Comparison of ENCODE assay signal across 16 cellular contexts in the genomic region with DNA sequence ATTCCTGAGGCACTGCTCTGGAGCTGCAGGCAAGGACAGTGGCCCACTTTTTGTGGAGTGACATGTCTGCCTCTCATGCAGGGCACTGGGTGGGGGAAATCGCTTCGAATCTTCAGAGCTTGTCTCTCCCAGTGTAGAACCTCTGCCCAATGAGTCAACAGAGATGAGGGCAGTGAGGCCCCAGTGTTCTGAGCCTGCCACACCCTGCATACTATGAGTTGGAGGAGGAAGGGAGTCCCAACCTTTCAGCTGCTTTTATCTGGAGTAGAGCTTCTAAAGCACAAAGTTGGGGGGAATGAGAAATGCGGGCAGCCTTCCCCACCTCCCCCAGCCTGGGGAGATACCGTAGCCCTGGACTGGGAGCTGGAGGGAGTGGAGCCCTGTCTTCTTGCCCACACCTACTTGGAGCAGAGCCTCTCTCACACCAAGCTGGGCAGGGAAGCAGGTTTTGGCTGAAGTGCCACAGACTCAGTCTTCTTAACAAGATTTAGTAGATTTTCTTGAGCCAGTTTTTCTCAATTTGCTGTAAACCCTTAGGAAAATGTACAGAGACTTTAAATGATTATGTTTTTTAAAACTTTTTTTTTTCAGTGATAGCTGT.
DNase-seq lines count a peak whose midpoint lies in the region; ATAC-seq and TF ChIP-seq lines count a peak whose summit lies in the region.
"Had no signal": no experiment of that assay in that cellular context is flagged by ENCODE, and none has a peak within 500 bp of the region (broad histone marks: within the 10 kb centered on the region; RNA-seq: fewer than 3 reads in every experiment).

No MANE protein-coding gene starts in this region.

- TF ChIP-seq CTCF in lung (IDR thresholded peaks at IDR 0.05; ENCODE audit: control extremely low read depth, extremely low read depth) (no peak), ovary (IDR thresholded peaks at IDR 0.05) (no peak)

- H3K27me3 ChIP-seq in SJSA1 (replicated peaks) = no peaks in the 10 kb centered on the region
- H3K27me3 ChIP-seq in lung (ENCODE audit: control insufficient read depth, insufficient read depth) = no peaks in the 10 kb centered on the region
- no peaks in the 10 kb centered on the region for H3K27me3 ChIP-seq in aorta (ENCODE audit: control insufficient read depth in 1 of 2, insufficient read depth in 2 of 2, low read length in 1 of 2)
- H3K27me3 ChIP-seq in ovary = no peaks in the 10 kb centered on the region

- no peak overlapping the region for H3K4me3 ChIP-seq in SJSA1
- H3K4me3 ChIP-seq in lung = no peak overlapping the region
- no peak overlapping the region for H3K4me3 ChIP-seq in aorta (ENCODE audit: low read length in 2 of 2)
- no peak overlapping the region for H3K4me3 ChIP-seq in ovary

- intact Hi-C loops in Right ventricle myocardium superior (cut with DNase I) (no loop called here), cardiac septum (cut with DNase I) (no loop called here), aorta (cut with DNase I) (no loop called here), ovary (cut with DNase I) (no loop called here)

- peaks cover 60% of the 10 kb centered on the region for H3K4me1 ChIP-seq in SJSA1 (replicated peaks)
- peaks cover 0 to 10% of the 10 kb centered on the region in 2 donors for H3K4me1 ChIP-seq in lung (ENCODE audit: control insufficient read depth in 2 of 2, insufficient read depth in 2 of 2, low read length in 2 of 2)
- H3K4me1 ChIP-seq in aorta (ENCODE audit: control insufficient read depth in 1 of 2, insufficient read depth in 2 of 2, low read length in 2 of 2) = no peaks in the 10 kb centered on the region
- H3K4me1 ChIP-seq in ovary (ENCODE audit: insufficient read depth) = no peaks in the 10 kb centered on the region

- ATAC-seq in Right ventricle myocardium superior (ENCODE audit: poor library complexity) = no peak
- ATAC-seq in lung (ENCODE audit: insufficient read depth, low FRiP score) = peak; percentile 31
- ATAC-seq in aorta (ENCODE audit: low FRiP score) = no peak
- no peak for ATAC-seq in HG03097 (IDR thresholded peaks at IDR 0.05; ENCODE audit: low FRiP score, unreplicated experiment)
- ATAC-seq: left lobe of liver, WTC11 had no signal

- peak overlapping the region; percentile 94 for H3K27ac ChIP-seq in SJSA1
- no peak overlapping the region for H3K27ac ChIP-seq in lung (ENCODE audit: low read depth in 1 of 2, low read length in 1 of 2)
- no peak overlapping the region for H3K27ac ChIP-seq in aorta (ENCODE audit: low read depth in 1 of 2, low read length in 2 of 2)
- no peak overlapping the region for H3K27ac ChIP-seq in ovary
- H3K27ac ChIP-seq: epithelial cell of prostate had no signal

- no peaks in the 10 kb centered on the region for H3K36me3 ChIP-seq in SJSA1
- peaks cover 0 to 4% of the 10 kb centered on the region in 2 donors for H3K36me3 ChIP-seq in lung (ENCODE audit: control insufficient read depth in 2 of 2, insufficient read depth in 2 of 2, low read length in 2 of 2)
- H3K36me3 ChIP-seq in aorta (ENCODE audit: control insufficient read depth in 1 of 2, insufficient read depth in 2 of 2, low read length in 1 of 2) = no peaks in the 10 kb centered on the region
- H3K36me3 ChIP-seq in ovary = no peaks in the 10 kb centered on the region

- DNase-seq in Right ventricle myocardium superior (peak; percentile 24), cardiac septum (ENCODE audit: low spot score) (no peak), SJSA1 (ENCODE audit: low read depth in 1 of 2, low spot score in 2 of 2) (peak; percentile 74 to 77), lung (ENCODE audit: low spot score) (no peak), aorta (peak; percentile 21 to 61), ovary (no peak)
- DNase-seq in activated CD8-positive, alpha-beta memory T cell treated with anti-CD3 and anti-CD28 coated beads, Interleukin-2, amount 50 U/mL, for 48 hours = no peak
- DNase-seq: activated gamma-delta T cell; COR-L47; Kasumi-1; NCI-H1436; stimulated activated naive CD4-positive, alpha-beta T cell had no signal

- TF ChIP-seq POLR2A in ovary (IDR thresholded peaks at IDR 0.05) = no peak

- H3K9me3 ChIP-seq in SJSA1 (replicated peaks) (no peaks in the 10 kb centered on the region), lung (ENCODE audit: control insufficient read depth in 2 of 2, insufficient read depth in 1 of 2, low read length in 1 of 2) (peaks cover 0 to 3% of the 10 kb centered on the region in 2 donors), aorta (ENCODE audit: control insufficient read depth, low read length) (no peaks in the 10 kb centered on the region), ovary (no peaks in the 10 kb centered on the region)

- no peak for TF ChIP-seq EP300 in ovary (IDR thresholded peaks at IDR 0.05)

- 75 to 90% methylated on average over 4 of the region's 4 CpGs for WGBS in lung, 2 donors
- 86 to 88% methylated on average over 4 of the region's 4 CpGs for WGBS in aorta, 2 donors
- 55 to 66% (median 66%) methylated on average over 4 of the region's 4 CpGs for WGBS in ovary, 3 donors

Comparison
In these comparisons a context has a peak if more than half of its experiments do, and no peak if none do; other contexts are left out.
1. DNase-seq: peak in Right ventricle myocardium superior (single experiment), SJSA1 (2 of 2) and aorta (2 of 2); none in cardiac septum (single experiment), lung (single experiment), ovary (0 of 5) and activated CD8-positive, alpha-beta memory T cell treated with anti-CD3 and anti-CD28 coated beads, Interleukin-2, amount 50 U/mL, for 48 hours (single experiment).